In the genomic region with DNA sequence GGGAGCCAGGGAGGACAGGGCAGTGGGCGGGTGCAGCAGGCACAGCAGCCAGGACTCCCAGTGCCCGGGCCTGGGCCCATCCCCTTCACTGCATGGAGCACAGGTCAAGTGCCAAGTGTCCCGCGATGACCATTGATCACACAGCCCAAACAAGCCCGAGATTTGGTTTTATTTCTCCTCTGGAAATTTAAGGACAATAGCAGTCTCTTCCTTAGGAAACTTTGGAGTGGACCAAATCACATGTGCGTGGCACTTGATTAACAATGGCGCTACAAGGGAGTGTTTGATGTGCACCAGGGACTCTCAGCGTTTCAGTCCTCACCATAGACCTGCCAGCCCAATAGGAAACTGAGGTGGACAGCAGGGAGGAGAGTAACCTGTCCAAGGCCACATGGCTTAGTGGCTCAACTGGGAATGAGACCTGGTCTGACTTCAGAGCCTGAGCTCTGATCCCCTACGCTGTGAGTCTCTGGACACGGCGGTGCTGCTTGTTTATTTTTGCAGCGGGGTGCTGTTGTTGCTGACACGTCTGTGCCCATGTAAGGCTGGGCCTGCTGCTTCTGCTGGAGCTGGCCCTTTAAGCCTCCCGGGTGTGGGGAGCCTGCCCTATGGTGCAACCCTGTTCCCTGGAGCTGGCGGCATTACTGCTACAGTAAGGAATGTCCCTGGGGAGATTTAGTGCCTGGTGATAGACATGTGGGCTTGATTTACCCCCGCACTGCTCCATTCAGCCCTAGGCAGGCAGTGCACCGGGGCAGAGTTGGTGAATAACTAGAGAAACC, we compare ENCODE assay signal across 10 cellular contexts.
A peak's percentile ranks its signal among the peaks of the same experiment; 100 is the strongest.
DNase-seq lines count a peak whose midpoint lies in the region; ATAC-seq and TF ChIP-seq lines count a peak whose summit lies in the region.
"Had no signal": no experiment of that assay in that cellular context is flagged by ENCODE, and none has a peak within 500 bp of the region (broad histone marks: within the 10 kb centered on the region; RNA-seq: fewer than 3 reads in every experiment).

No MANE protein-coding gene starts in this region.

- H3K4me2 ChIP-seq in PC-9: peak overlapping the region; percentile 65

- H4K20me1 ChIP-seq in PC-9 (ENCODE audit: insufficient read depth): no peaks in the 10 kb centered on the region

- peaks cover 14% of the 10 kb centered on the region for H3F3A ChIP-seq in PC-9 (ENCODE audit: insufficient read depth, low read depth)

- H3K4me1 ChIP-seq in PC-9 (replicated peaks; ENCODE audit: insufficient read depth): peaks cover 44% of the 10 kb centered on the region

- no peaks in the 10 kb centered on the region for H3K79me2 ChIP-seq in PC-9 (ENCODE audit: low read depth)

- peak overlapping the region; percentile 52 for H3K27ac Mint-ChIP-seq in progenitor cell of endocrine pancreas
- no peak overlapping the region for H3K27ac Mint-ChIP-seq in activated T-cell treated with anti-CD3 and anti-CD28 coated beads, Interleukin-2, amount 50 U/mL, for 72 hours
- H3K27ac Mint-ChIP-seq: activated naive CD4-positive, alpha-beta T cell treated with anti-CD3 and anti-CD28 coated beads, Interleukin-2, amount 50 U/mL, for 24 hours had no signal

- H3K27me3 Mint-ChIP-seq in progenitor cell of endocrine pancreas: peaks cover 41% of the 10 kb centered on the region
- peaks cover 5% of the 10 kb centered on the region for H3K27me3 Mint-ChIP-seq in activated T-cell treated with anti-CD3 and anti-CD28 coated beads, Interleukin-2, amount 50 U/mL, for 72 hours (ENCODE audit: low read depth)
- H3K27me3 Mint-ChIP-seq: activated naive CD4-positive, alpha-beta T cell treated with anti-CD3 and anti-CD28 coated beads, Interleukin-2, amount 50 U/mL, for 24 hours had no signal

- H3K4me1 Mint-ChIP-seq in progenitor cell of endocrine pancreas (ENCODE audit: low read depth): peaks cover 9% of the 10 kb centered on the region
- no peaks in the 10 kb centered on the region for H3K4me1 Mint-ChIP-seq in activated T-cell treated with anti-CD3 and anti-CD28 coated beads, Interleukin-2, amount 50 U/mL, for 72 hours (ENCODE audit: low read depth)
- H3K4me1 Mint-ChIP-seq: activated naive CD4-positive, alpha-beta T cell treated with anti-CD3 and anti-CD28 coated beads, Interleukin-2, amount 50 U/mL, for 24 hours had no signal

- no peaks in the 10 kb centered on the region for H3K36me3 Mint-ChIP-seq in progenitor cell of endocrine pancreas (ENCODE audit: insufficient read depth)
- no peaks in the 10 kb centered on the region for H3K36me3 Mint-ChIP-seq in activated T-cell treated with anti-CD3 and anti-CD28 coated beads, Interleukin-2, amount 50 U/mL, for 72 hours (ENCODE audit: insufficient read depth in 2 of 2)
- H3K36me3 Mint-ChIP-seq: activated naive CD4-positive, alpha-beta T cell treated with anti-CD3 and anti-CD28 coated beads, Interleukin-2, amount 50 U/mL, for 24 hours had no signal

- POLR2A ChIA-PET in PC-9 (lab: Charles Lee; ENCODE audit: unreplicated experiment): interaction anchor here (0.6 kb wide), 1 partner anchor 98 kb away, joined by 4 read pairs; no protein-coding TSS in a partner anchor

- peak overlapping the region; percentile 48; the same call in 1 of the 2 replicates for H2AFZ ChIP-seq in PC-9

- H3K4me3 ChIP-seq in PC-9 (peak overlapping the region; percentile 11; the same call in 1 of the 2 replicates), fibroblast of the aortic adventitia (ENCODE audit: low read depth, low read length) (no peak overlapping the region)

- no peaks in the 10 kb centered on the region for H3K9me3 Mint-ChIP-seq in progenitor cell of endocrine pancreas (ENCODE audit: low read depth)
- no peaks in the 10 kb centered on the region for H3K9me3 Mint-ChIP-seq in activated T-cell treated with anti-CD3 and anti-CD28 coated beads, Interleukin-2, amount 50 U/mL, for 72 hours
- H3K9me3 Mint-ChIP-seq: activated naive CD4-positive, alpha-beta T cell treated with anti-CD3 and anti-CD28 coated beads, Interleukin-2, amount 50 U/mL, for 24 hours had no signal

- no peaks in the 10 kb centered on the region for H3K27me3 ChIP-seq in PC-9 (ENCODE audit: insufficient read depth, low read depth)

- CTCF ChIA-PET in PC-9 (lab: Charles Lee): interaction anchor here (1.0 kb wide), 1 partner anchor 13 kb away, joined by 7 read pairs; no protein-coding TSS in a partner anchor

- peak overlapping the region; percentile 83 for H3K27ac ChIP-seq in PC-9
- H3K27ac ChIP-seq: neutrophil had no signal

- TF ChIP-seq CTCF in PC-9 (conservative IDR thresholded peaks at IDR 0.05) (no peak), fibroblast of the aortic adventitia (IDR thresholded peaks at IDR 0.05; ENCODE audit: insufficient read depth, low read length) (no peak), progenitor cell of endocrine pancreas (IDR thresholded peaks at IDR 0.05; ENCODE audit: unreplicated experiment) (no peak)

- H3K9me3 ChIP-seq in PC-9 (ENCODE audit: insufficient read depth, low read depth): no peaks in the 10 kb centered on the region
- H3K9me3 ChIP-seq: neutrophil had no signal

- intact Hi-C loops in PC-9 (cut with micrococcal nuclease; ENCODE audit: unreplicated experiment): loop anchor here (1.0 to 2.0 kb wide), 3 partner anchors 15 to 141 kb away; no protein-coding TSS in a partner anchor

- H3K36me3 ChIP-seq in PC-9 (ENCODE audit: low read depth): no peaks in the 10 kb centered on the region
- H3K36me3 ChIP-seq: neutrophil had no signal

- DNase-seq in ELR (ENCODE audit: low read depth): peak; percentile 91
- peak; percentile 86 to 95 for DNase-seq in PC-9
- peak; percentile 91 for DNase-seq in fibroblast of the aortic adventitia (ENCODE audit: low read depth)
- DNase-seq in progenitor cell of endocrine pancreas (ENCODE audit: low spot score, unreplicated experiment): no peak
- DNase-seq in activated naive CD4-positive, alpha-beta T cell (lab: John Stamatoyannopoulos, UW): no peak
- no peak for DNase-seq in activated T-cell treated with anti-CD3 and anti-CD28 coated beads, Interleukin-2, amount 50 U/mL, for 72 hours
- DNase-seq in NCI-H2029 (lab: John Stamatoyannopoulos, UW): no peak
- no peak for DNase-seq in activated CD4-positive, CD25-positive, alpha-beta regulatory T cell (lab: John Stamatoyannopoulos, UW)

- no peaks in the 10 kb centered on the region for H3K9me2 ChIP-seq in PC-9 (ENCODE audit: insufficient read depth)

- no TSS peak for BruUV-seq in PC-9 (replicated peaks; lab: Mats Ljungman, UMichigan)

- no peak overlapping the region for H3K4me3 Mint-ChIP-seq in progenitor cell of endocrine pancreas (ENCODE audit: low read depth)
- no peak overlapping the region for H3K4me3 Mint-ChIP-seq in activated T-cell treated with anti-CD3 and anti-CD28 coated beads, Interleukin-2, amount 50 U/mL, for 72 hours
- H3K4me3 Mint-ChIP-seq: activated naive CD4-positive, alpha-beta T cell treated with anti-CD3 and anti-CD28 coated beads, Interleukin-2, amount 50 U/mL, for 24 hours had no signal

- no peak for ATAC-seq in activated T-cell treated with anti-CD3 and anti-CD28 coated beads, Interleukin-2, amount 50 U/mL, for 72 hours (replicated peaks in 1 of 2)

Comparison
In these comparisons a context has a peak if more than half of its experiments do, and no peak if none do; other contexts are left out.
1. DNase-seq: peak in ELR (single experiment), PC-9 (2 of 2) and fibroblast of the aortic adventitia (single experiment); none in progenitor cell of endocrine pancreas (single experiment), activated naive CD4-positive, alpha-beta T cell (0 of 4), activated T-cell treated with anti-CD3 and anti-CD28 coated beads, Interleukin-2, amount 50 U/mL, for 72 hours (0 of 2), NCI-H2029 (single experiment) and activated CD4-positive, CD25-positive, alpha-beta regulatory T cell (0 of 4).